ENCODE assay signal across 22 cellular contexts in the genomic region with DNA sequence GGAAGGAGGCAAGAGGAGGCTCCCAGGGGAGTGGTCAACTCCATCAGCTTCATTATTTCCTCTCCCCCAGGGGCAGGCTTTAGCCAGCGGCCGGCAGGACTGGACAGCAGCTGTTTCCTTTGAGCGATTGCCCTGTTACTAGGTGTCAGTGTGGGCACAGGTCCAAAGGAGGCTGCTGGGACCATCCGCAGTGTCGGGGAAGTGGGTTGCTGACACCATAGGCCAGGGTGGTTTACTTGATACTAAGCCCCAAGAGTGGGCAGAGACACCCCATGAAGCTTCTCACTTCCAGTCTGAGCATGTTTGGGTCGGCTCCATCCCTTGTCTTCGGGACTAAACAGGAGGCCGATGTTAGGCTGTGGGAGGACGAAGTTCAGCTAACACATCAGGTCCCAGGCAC.
DNase-seq lines count a peak whose midpoint lies in the region; ATAC-seq and TF ChIP-seq lines count a peak whose summit lies in the region.
"Had no signal": no experiment of that assay in that cellular context is flagged by ENCODE, and none has a peak within 500 bp of the region (broad histone marks: within the 10 kb centered on the region; RNA-seq: fewer than 3 reads in every experiment).

No MANE protein-coding gene starts in this region.

- ATAC-seq in gastroesophageal sphincter (peak; percentile 26), right cardiac atrium (peak; percentile 51 to 70), HG02884 (IDR thresholded peaks at IDR 0.05; ENCODE audit: unreplicated experiment) (no peak), GM21367 (IDR thresholded peaks at IDR 0.05; ENCODE audit: unreplicated experiment) (no peak)
- ATAC-seq: K562 had no signal

- TF ChIP-seq EP300 in gastroesophageal sphincter (IDR thresholded peaks at IDR 0.05): no peak
- no peak for TF ChIP-seq EP300 in sigmoid colon (IDR thresholded peaks at IDR 0.05)

- in situ Hi-C loops in HAP-1 (cut with MboI; ENCODE audit: low sequenced_read_pairs): no loop called here

- TF ChIP-seq POLR2A in gastroesophageal sphincter (IDR thresholded peaks at IDR 0.05) (no peak), sigmoid colon (IDR thresholded peaks at IDR 0.05) (no peak)

- H3K36me3 ChIP-seq in gastroesophageal sphincter: no peaks in the 10 kb centered on the region
- H3K36me3 ChIP-seq in sigmoid colon: no peaks in the 10 kb centered on the region
- no peaks in the 10 kb centered on the region for H3K36me3 ChIP-seq in HAP-1 (replicated peaks)
- H3K36me3 ChIP-seq: BLaER1 treated with 17β-estradiol and CSF1 and Interleukin-3, amounts not matched to agents 10 nM and 100 nM had no signal

- intact Hi-C loops in right cardiac atrium (cut with DNase I) (no loop called here), sigmoid colon (cut with DNase I) (loop anchor here (5.0 kb wide), 1 partner anchor 405 kb away; no protein-coding TSS in a partner anchor)

- H3K9me3 ChIP-seq in gastroesophageal sphincter (no peaks in the 10 kb centered on the region), right cardiac atrium (ENCODE audit: control insufficient read depth, low read length) (no peaks in the 10 kb centered on the region), sigmoid colon (no peaks in the 10 kb centered on the region), HAP-1 (no peaks in the 10 kb centered on the region)
- H3K9me3 ChIP-seq: BLaER1 treated with 17β-estradiol and CSF1 and Interleukin-3, amounts not matched to agents 10 nM and 100 nM; SK-N-SH had no signal

- peaks cover 6% of the 10 kb centered on the region for H3K27me3 ChIP-seq in gastroesophageal sphincter
- no peaks in the 10 kb centered on the region for H3K27me3 ChIP-seq in right cardiac atrium (ENCODE audit: control insufficient read depth, insufficient read depth)
- no peaks in the 10 kb centered on the region for H3K27me3 ChIP-seq in sigmoid colon
- H3K27me3 ChIP-seq in HAP-1 (ENCODE audit: low read depth): no peaks in the 10 kb centered on the region
- H3K27me3 ChIP-seq: BLaER1 treated with 17β-estradiol and CSF1 and Interleukin-3, amounts not matched to agents 10 nM and 100 nM had no signal

- WGBS in gastroesophageal sphincter (ENCODE audit: low coverage in 1 of 2), 2 donors: 29 to 76% methylated on average over 1 to 3 of the region's 9 CpGs
- 40% methylated on average over 9 of the region's 9 CpGs for WGBS in right cardiac atrium
- WGBS in sigmoid colon, 2 donors: 83 to 86% methylated on average over 9 of the region's 9 CpGs

- DNase-seq in M059J (ENCODE audit: low read depth) (peak; percentile 31), right cardiac atrium (peak; percentile 38 to 63 (median 47)), sigmoid colon (peak; percentile 71), AG20443 (ENCODE audit: low spot score) (no peak), HAP-1 (ENCODE audit: low spot score in 2 of 2) (no peak)
- DNase-seq: AML-193; CD4-positive, alpha-beta T cell; GM23248; H7; Kasumi-1; NCI-H146; NCI-H1930; NCI-H2107; PC-9; RPMI8226; SHP77 treated with DMSO at 0.1 percent for 48 hours; SK-N-SH had no signal

- no peak overlapping the region for H3K4me3 ChIP-seq in gastroesophageal sphincter
- no peak overlapping the region for H3K4me3 ChIP-seq in right cardiac atrium (ENCODE audit: low read length)
- no peak overlapping the region for H3K4me3 ChIP-seq in sigmoid colon
- no peak overlapping the region for H3K4me3 ChIP-seq in HAP-1
- H3K4me3 ChIP-seq: BLaER1 treated with 17β-estradiol and CSF1 and Interleukin-3, amounts not matched to agents 10 nM and 100 nM; GM23248; K562; PC-9 had no signal

- H3K27ac ChIP-seq in gastroesophageal sphincter (peak overlapping the region in 3 of 4 donors; percentile 36 to 49 (median 38)), right cardiac atrium (ENCODE audit: low read length) (no peak overlapping the region), sigmoid colon (peak overlapping the region; percentile 1 to 45 (median 30))
- H3K27ac ChIP-seq: GM23248, PC-9 had no signal

- H3K4me1 ChIP-seq in gastroesophageal sphincter (peaks cover 0 to 4% (median 0%) of the 10 kb centered on the region in 3 donors), right cardiac atrium (ENCODE audit: control insufficient read depth, insufficient read depth, low read length) (no peaks in the 10 kb centered on the region), sigmoid colon (no peaks in the 10 kb centered on the region), HAP-1 (peaks cover 10% of the 10 kb centered on the region)

- TF ChIP-seq CTCF in gastroesophageal sphincter (IDR thresholded peaks at IDR 0.05): no peak
- TF ChIP-seq CTCF in sigmoid colon (IDR thresholded peaks at IDR 0.05): no peak

Comparison
In these comparisons a context has a peak if more than half of its experiments do, and no peak if none do; other contexts are left out.
1. DNase-seq: peak in M059J (single experiment), right cardiac atrium (3 of 3) and sigmoid colon (single experiment); none in AG20443 (single experiment) and HAP-1 (0 of 2).
2. ATAC-seq: peak in gastroesophageal sphincter (single experiment) and right cardiac atrium (2 of 2); none in HG02884 (single experiment) and GM21367 (single experiment).